In the genomic region with DNA sequence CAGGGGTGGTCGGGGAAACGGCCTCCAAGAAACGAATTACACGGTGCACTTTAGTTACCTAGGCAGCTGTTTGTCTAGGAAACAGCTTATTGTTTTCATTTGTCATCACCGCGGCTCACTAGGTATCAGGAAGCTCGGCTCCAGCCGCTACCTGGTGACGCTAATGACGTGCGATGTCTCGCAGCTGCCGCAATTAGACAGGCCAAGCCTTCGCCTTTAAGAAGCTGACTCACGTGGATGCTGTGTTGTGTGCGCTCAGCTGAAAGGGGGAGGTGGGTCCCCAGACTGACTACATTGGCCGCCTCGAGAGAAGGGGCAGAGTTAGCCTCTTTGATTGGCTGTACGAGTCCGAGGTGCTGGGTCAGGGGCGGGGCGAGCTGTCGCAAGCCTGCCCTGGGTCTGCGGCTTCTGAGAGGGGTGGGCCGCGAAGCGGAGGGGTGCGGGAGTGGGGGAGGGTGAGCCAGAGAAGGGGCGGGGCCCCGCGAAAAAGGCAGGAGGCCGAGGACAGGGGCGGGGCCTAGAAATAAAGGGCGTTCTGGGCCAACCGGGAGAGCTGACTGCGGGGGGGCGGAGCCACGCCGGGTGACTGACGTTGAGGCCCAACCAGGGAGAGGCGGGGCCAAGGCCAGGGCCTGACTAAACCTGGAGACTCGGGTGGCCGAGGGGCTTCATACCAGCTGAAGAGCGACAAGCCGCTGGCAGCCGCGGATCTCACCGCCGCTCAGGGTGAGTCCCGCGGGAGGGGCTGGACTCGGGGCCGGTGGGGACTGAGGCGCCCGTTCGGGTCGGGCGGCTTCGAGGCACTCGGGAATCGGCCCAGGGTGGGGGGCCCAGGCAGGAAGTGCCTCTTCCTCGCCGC, we compare ENCODE assay signal across 8 cellular contexts. TPM values are rescaled to one million over a fixed set of nuclear protein-coding genes. Genes with fewer than 3 reads are reported as not detected.
DNase-seq lines count a peak whose midpoint lies in the region; ATAC-seq and TF ChIP-seq lines count a peak whose summit lies in the region.

YPEL5 (plus strand) TSS at position 671 of the 859 bp plus-strand sequence. CDS start 9,645 bp downstream, outside the sequence.

- H3K27me3 Mint-ChIP-seq in activated T-helper 17 cell treated with anti-CD3 and anti-CD28 coated beads, Interleukin-2, amount 50 U/mL, for 72 hours, result no peaks in the 10 kb centered on the region
- H3K27me3 Mint-ChIP-seq in naive B cell, result no peaks in the 10 kb centered on the region
- H3K27me3 Mint-ChIP-seq in stimulated activated memory B cell treated with anti-CD40 and anti-IgM and Interleukin-4, amounts not matched to agents 10 μg/mL and 1 μg/mL and 100 μg/mL, for 72 hours, result no peaks in the 10 kb centered on the region

- H3K4me3 Mint-ChIP-seq in activated T-helper 17 cell treated with anti-CD3 and anti-CD28 coated beads, Interleukin-2, amount 50 U/mL, for 72 hours, result peak within 1 kb of the TSS; percentile 94
- peak within 1 kb of the TSS; percentile 85 to 94 (median 90) for H3K4me3 Mint-ChIP-seq in naive B cell
- H3K4me3 Mint-ChIP-seq in stimulated activated memory B cell treated with anti-CD40 and anti-IgM and Interleukin-4, amounts not matched to agents 10 μg/mL and 1 μg/mL and 100 μg/mL, for 72 hours, result peak within 1 kb of the TSS; percentile 84

- peak within 1 kb of the TSS; percentile 86 for H3K4me3 ChIP-seq in LNCaP clone FGC (ENCODE audit: low read depth, low read length)

- peak within 1 kb of the TSS; percentile 88 for H3K27ac ChIP-seq in RWPE1

- DNase-seq in Daoy (ENCODE audit: low read depth), result peak; percentile 100
- peak; percentile 98 for DNase-seq in GOT3 (lab: John Stamatoyannopoulos, UW)
- peak; percentile 98 for DNase-seq in LNCaP clone FGC (ENCODE audit: low read depth)
- peak; percentile 97 for DNase-seq in RWPE1 (ENCODE audit: low spot score)
- DNase-seq in fibroblast of gingiva (ENCODE audit: low read depth), result peak; percentile 99
- DNase-seq in naive B cell, result peak; percentile 99

- no peaks in the 10 kb centered on the region for H3K9me3 Mint-ChIP-seq in activated T-helper 17 cell treated with anti-CD3 and anti-CD28 coated beads, Interleukin-2, amount 50 U/mL, for 72 hours
- no peaks in the 10 kb centered on the region for H3K9me3 Mint-ChIP-seq in naive B cell
- H3K9me3 Mint-ChIP-seq in stimulated activated memory B cell treated with anti-CD40 and anti-IgM and Interleukin-4, amounts not matched to agents 10 μg/mL and 1 μg/mL and 100 μg/mL, for 72 hours, result no peaks in the 10 kb centered on the region

- H3K36me3 Mint-ChIP-seq in activated T-helper 17 cell treated with anti-CD3 and anti-CD28 coated beads, Interleukin-2, amount 50 U/mL, for 72 hours (ENCODE audit: low read depth), result peaks cover 46% of the 10 kb centered on the region
- peaks cover 0 to 10% of the 10 kb centered on the region in 2 donors for H3K36me3 Mint-ChIP-seq in naive B cell
- peaks cover 20% of the 10 kb centered on the region for H3K36me3 Mint-ChIP-seq in stimulated activated memory B cell treated with anti-CD40 and anti-IgM and Interleukin-4, amounts not matched to agents 10 μg/mL and 1 μg/mL and 100 μg/mL, for 72 hours

- CTCF ChIA-PET in RWPE1 (lab: Yijun Ruan, JAX), result interaction anchor here (0.6 kb wide), 2 partner anchors 17 to 55 kb away, joined by 3 read pairs; no protein-coding TSS in a partner anchor

- peaks cover 27% of the 10 kb centered on the region for H3K4me1 Mint-ChIP-seq in activated T-helper 17 cell treated with anti-CD3 and anti-CD28 coated beads, Interleukin-2, amount 50 U/mL, for 72 hours
- H3K4me1 Mint-ChIP-seq in naive B cell, result peaks cover 35 to 46% (median 45%) of the 10 kb centered on the region in 3 donors
- peaks cover 42% of the 10 kb centered on the region for H3K4me1 Mint-ChIP-seq in stimulated activated memory B cell treated with anti-CD40 and anti-IgM and Interleukin-4, amounts not matched to agents 10 μg/mL and 1 μg/mL and 100 μg/mL, for 72 hours

- no peak for TF ChIP-seq CTCF in LNCaP clone FGC (IDR thresholded peaks at IDR 0.05; ENCODE audit: control insufficient read depth, extremely low read depth, insufficient read depth)
- no peak for TF ChIP-seq CTCF in RWPE1 (conservative IDR thresholded peaks at IDR 0.05; ENCODE audit: low read depth)

- ATAC-seq in activated T-helper 17 cell treated with anti-CD3 and anti-CD28 coated beads, Interleukin-2, amount 50 U/mL, for 72 hours (replicated peaks), result peak; percentile 93
- peak; percentile 71 to 75 for ATAC-seq in naive B cell (ENCODE audit: low read depth in 2 of 2)
- ATAC-seq in stimulated activated memory B cell treated with anti-CD40 and anti-IgM and Interleukin-4, amounts not matched to agents 10 μg/mL and 1 μg/mL and 100 μg/mL, for 72 hours, result peak; percentile 97

- peak within 1 kb of the TSS; percentile 99 for H3K27ac Mint-ChIP-seq in activated T-helper 17 cell treated with anti-CD3 and anti-CD28 coated beads, Interleukin-2, amount 50 U/mL, for 72 hours
- H3K27ac Mint-ChIP-seq in naive B cell, result peak within 1 kb of the TSS; percentile 96 to 100 (median 100)
- H3K27ac Mint-ChIP-seq in stimulated activated memory B cell treated with anti-CD40 and anti-IgM and Interleukin-4, amounts not matched to agents 10 μg/mL and 1 μg/mL and 100 μg/mL, for 72 hours, result peak within 1 kb of the TSS; percentile 98

- POLR2A ChIA-PET in RWPE1 (lab: Yijun Ruan, JAX; ENCODE audit: low non-redundant PET), result no interaction called here

RNA-seq across cellular contexts. Expression of gene YPEL5, which starts in this region (rescaled TPM):
- 50.5 and 53.3 TPM in 2 replicates for total RNA-seq in Daoy (2014; rRNA removed; shearing (Covaris generic))
- total RNA-seq in activated T-helper 17 cell treated with anti-CD3 and anti-CD28 coated beads, Interleukin-2, amount 50 U/mL, for 72 hours, result 10 to 100 TPM; 27.1 to 55.3 TPM
- 100 to 1,000 TPM; 196 to 315 (median 230) TPM for polyA plus RNA-seq in naive B cell (ENCODE audit: low read depth in 6 of 6)

Comparison
In these comparisons a context has a peak if more than half of its experiments do, and no peak if none do; other contexts are left out.
1. Peak in every context shown above with its lines: DNase-seq, ATAC-seq, H3K4me3 ChIP-seq and H3K27ac ChIP-seq.